Comparison of ENCODE assay signal across 9 cellular contexts in genomic region chrX:101287402-101287801, GRCh38. TPM values are rescaled to one million over a fixed set of nuclear protein-coding genes. Genes with fewer than 3 reads are reported as not detected.
DNase-seq lines count a peak whose midpoint lies in the region; ATAC-seq and TF ChIP-seq lines count a peak whose summit lies in the region.
"Had no signal": no experiment of that assay in that cellular context is flagged by ENCODE, and none has a peak within 500 bp of the region (broad histone marks: within the 10 kb centered on the region; RNA-seq: fewer than 3 reads in every experiment).

No MANE protein-coding gene starts in this region.

- H3K4me1 Mint-ChIP-seq in mesothelial cell of epicardium: no peaks in the 10 kb centered on the region
- H3K4me1 Mint-ChIP-seq: central memory CD8-positive, alpha-beta T cell had no signal

- H3K9me3 ChIP-seq in cardiac muscle cell (ENCODE audit: low read depth): no peaks in the 10 kb centered on the region

- peaks cover 5% of the 10 kb centered on the region for H3K27me3 ChIP-seq in cardiac muscle cell

- no peak overlapping the region for H3K27ac ChIP-seq in cardiac muscle cell

- TF ChIP-seq CTCF in cardiac muscle cell (IDR thresholded peaks at IDR 0.05; ENCODE audit: low read depth, low read length) (peak; percentile 51), mesothelial cell of epicardium (IDR thresholded peaks at IDR 0.05; ENCODE audit: unreplicated experiment) (peak; percentile 45)

- H3K9me3 Mint-ChIP-seq in mesothelial cell of epicardium: peaks cover 13% of the 10 kb centered on the region
- H3K9me3 Mint-ChIP-seq: central memory CD8-positive, alpha-beta T cell had no signal

- no peaks in the 10 kb centered on the region for H3K4me1 ChIP-seq in cardiac muscle cell (ENCODE audit: low read depth)

- H3K4me3 Mint-ChIP-seq in mesothelial cell of epicardium: no peak overlapping the region
- H3K4me3 Mint-ChIP-seq: central memory CD8-positive, alpha-beta T cell had no signal

- intact Hi-C loops in left ventricle myocardium superior (cut with micrococcal nuclease): no loop called here

- no peak overlapping the region for H3K27ac Mint-ChIP-seq in mesothelial cell of epicardium

- H3K36me3 Mint-ChIP-seq in mesothelial cell of epicardium: peaks cover 1% of the 10 kb centered on the region

- DNase-seq in cardiac muscle cell (ENCODE audit: low read depth in 1 of 2, low spot score in 1 of 2) (peak; percentile 39 to 56), left ventricle myocardium superior (no peak), NCI-H748 (lab: John Stamatoyannopoulos, UW; ENCODE audit: unreplicated experiment) (peak; percentile 33), cerebellar cortex (ENCODE audit: low spot score) (peak; percentile 48), mesothelial cell of epicardium (ENCODE audit: low spot score in 2 of 2, unreplicated experiment in 2 of 2) (no peak)

- no peaks in the 10 kb centered on the region for H3K36me3 ChIP-seq in cardiac muscle cell

- H3K27me3 Mint-ChIP-seq in mesothelial cell of epicardium (ENCODE audit: low read depth): no peaks in the 10 kb centered on the region
- H3K27me3 Mint-ChIP-seq: central memory CD8-positive, alpha-beta T cell had no signal

- H3K4me3 ChIP-seq in cardiac muscle cell: no peak overlapping the region

- no peak for ATAC-seq in left ventricle myocardium superior
- ATAC-seq in HG02870 (IDR thresholded peaks at IDR 0.05; ENCODE audit: unreplicated experiment): peak; percentile 61
- ATAC-seq in GM19467 (IDR thresholded peaks at IDR 0.05; ENCODE audit: unreplicated experiment): no peak
- ATAC-seq in GM21423 (IDR thresholded peaks at IDR 0.05; ENCODE audit: unreplicated experiment): no peak

RNA-seq across cellular contexts. Expression of gene TAF7L, which starts 3.7 kb away (rescaled TPM):
- total RNA-seq in cardiac muscle cell (not detected in 2 replicates), left ventricle myocardium superior (not detected), mesothelial cell of epicardium (0.36 to 0.53 TPM (median 0.45 TPM) in 3 replicates)
- 0.27 TPM in 1 of 2 replicates, not detected in the other for polyA plus RNA-seq in cardiac muscle cell

Comparison
In these comparisons a context has a peak if more than half of its experiments do, and no peak if none do; other contexts are left out.
1. DNase-seq: peak in cardiac muscle cell (2 of 2), NCI-H748 (single experiment) and cerebellar cortex (single experiment); none in left ventricle myocardium superior (single experiment) and mesothelial cell of epicardium (0 of 2).